10 cellular contexts compared by ENCODE assay signal in the genomic region with DNA sequence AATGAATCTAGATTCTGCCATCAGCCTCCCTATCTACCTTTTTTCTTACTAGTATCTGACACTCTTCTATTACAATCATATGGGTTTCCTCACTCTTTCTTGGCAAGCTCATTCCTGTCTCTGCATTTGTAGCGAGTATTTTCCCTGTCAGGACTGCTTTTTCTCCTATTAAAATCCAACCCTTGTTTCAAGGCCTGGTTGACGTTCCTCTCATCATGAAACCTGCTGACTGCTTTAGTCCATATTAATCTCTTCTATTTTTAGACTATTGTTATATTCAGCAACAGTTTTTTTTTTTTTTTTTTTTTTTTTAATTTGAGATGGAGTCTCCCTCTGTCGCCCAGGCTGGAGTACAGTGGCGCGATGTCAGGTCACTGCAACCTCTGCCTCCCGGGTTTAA. TPM values are rescaled to one million over a fixed set of nuclear protein-coding genes. Genes with fewer than 3 reads are reported as not detected.
DNase-seq lines count a peak whose midpoint lies in the region; ATAC-seq, FAIRE-seq and TF ChIP-seq lines count a peak whose summit lies in the region.
"Had no signal": no experiment of that assay in that cellular context is flagged by ENCODE, and none has a peak within 500 bp of the region (broad histone marks: within the 10 kb centered on the region; RNA-seq: fewer than 3 reads in every experiment).

No MANE protein-coding gene starts in this region.

- H3K4me1 ChIP-seq in GM23338 (ENCODE audit: insufficient read depth) = peaks cover 7% of the 10 kb centered on the region; the same call in 1 of the 2 replicates
- H3K4me1 ChIP-seq in heart left ventricle = peaks cover 0 to 79% (median 35%) of the 10 kb centered on the region in 12 donors
- peaks cover 15 to 21% of the 10 kb centered on the region in 2 donors for H3K4me1 ChIP-seq in gastrocnemius medialis

- in situ Hi-C loops in gastrocnemius medialis (cut with MboI; ENCODE audit: low sequenced_read_pairs in 4 of 4) = loop anchor here in 1 of 4 donors (25.0 kb wide), 1 partner anchor 216 kb away; no protein-coding TSS in a partner anchor

- H3K27ac ChIP-seq in GM23338 (ENCODE audit: low read depth) = peak overlapping the region; percentile 40; the same call in 1 of the 2 replicates
- peak overlapping the region in 11 of 12 donors; percentile 60 to 95 (median 75) for H3K27ac ChIP-seq in heart left ventricle
- peak overlapping the region; percentile 58 to 84 (median 70) for H3K27ac ChIP-seq in gastrocnemius medialis

- H3K4me1 Mint-ChIP-seq in GM23338 = peaks cover 8% of the 10 kb centered on the region
- peaks cover 35% of the 10 kb centered on the region for H3K4me1 Mint-ChIP-seq in activated CD4-positive, alpha-beta memory T cell treated with anti-CD3 and anti-CD28 coated beads, Interleukin-2, amount 10 ng/mL, durations not matched to agents 7 days and 5 days

- H2AFZ ChIP-seq in GM23338 = no peak overlapping the region

- TF ChIP-seq CTCF in GM23338 (conservative IDR thresholded peaks at IDR 0.05; ENCODE audit: low read depth in 2 of 2) (no peak), heart left ventricle (IDR thresholded peaks at IDR 0.05) (peak in 2 of 12 donors; percentile 9 to 36), gastrocnemius medialis (IDR thresholded peaks at IDR 0.05 in 4 of 5, conservative IDR thresholded peaks at IDR 0.05 in 1 of 5) (no peak)

- no peak overlapping the region for H3K4me3 Mint-ChIP-seq in GM23338
- no peak overlapping the region for H3K4me3 Mint-ChIP-seq in activated CD4-positive, alpha-beta memory T cell treated with anti-CD3 and anti-CD28 coated beads, Interleukin-2, amount 10 ng/mL, durations not matched to agents 7 days and 5 days
- H3K4me3 Mint-ChIP-seq: T-helper 17 cell had no signal

- peaks cover 5% of the 10 kb centered on the region for H3K36me3 Mint-ChIP-seq in GM23338 (ENCODE audit: low read depth)
- peaks cover 27% of the 10 kb centered on the region for H3K36me3 Mint-ChIP-seq in activated CD4-positive, alpha-beta memory T cell treated with anti-CD3 and anti-CD28 coated beads, Interleukin-2, amount 10 ng/mL, durations not matched to agents 7 days and 5 days (ENCODE audit: low read depth)

- CTCF ChIA-PET in activated CD4-positive, alpha-beta memory T cell treated with anti-CD3 and anti-CD28 coated beads, Interleukin-2, amount 10 ng/mL, durations not matched to agents 7 days and 5 days (lab: Charles Lee) = interaction anchor here (0.6 to 1.9 kb wide), 6 partner anchors 12 to 453 kb away, joined by 3 to 9 read pairs (median 4); a partner anchor contains a TSS

- peaks cover 0 to 3% (median 0%) of the 10 kb centered on the region in 12 donors for H3K9me3 ChIP-seq in heart left ventricle
- H3K9me3 ChIP-seq in gastrocnemius medialis = no peaks in the 10 kb centered on the region

- no peaks in the 10 kb centered on the region for H3F3A ChIP-seq in GM23338 (replicated peaks; ENCODE audit: low read depth)

- H3K4me2 ChIP-seq in GM23338 = no peak overlapping the region

- POLR2A ChIA-PET in activated CD4-positive, alpha-beta memory T cell treated with anti-CD3 and anti-CD28 coated beads, Interleukin-2, amount 10 ng/mL, durations not matched to agents 7 days and 5 days (lab: Charles Lee) = interaction anchor here (0.6 to 2.0 kb wide), 6 partner anchors 9 to 15 kb away, joined by 4 to 15 read pairs (median 7); no protein-coding TSS in a partner anchor

- no peaks in the 10 kb centered on the region for H3K9me3 Mint-ChIP-seq in GM23338
- H3K9me3 Mint-ChIP-seq in activated CD4-positive, alpha-beta memory T cell treated with anti-CD3 and anti-CD28 coated beads, Interleukin-2, amount 10 ng/mL, durations not matched to agents 7 days and 5 days = no peaks in the 10 kb centered on the region

- H3K4me3 ChIP-seq in GM23338 (no peak overlapping the region), heart left ventricle (peak overlapping the region in 4 of 12 donors; percentile 5 to 32 (median 18)), gastrocnemius medialis (no peak overlapping the region)

- TF ChIP-seq POLR2A in heart left ventricle (IDR thresholded peaks at IDR 0.05) (no peak), gastrocnemius medialis (IDR thresholded peaks at IDR 0.05) (no peak)

- H3K27ac Mint-ChIP-seq in GM23338 = no peak overlapping the region
- peak overlapping the region; percentile 70 for H3K27ac Mint-ChIP-seq in activated CD4-positive, alpha-beta memory T cell treated with anti-CD3 and anti-CD28 coated beads, Interleukin-2, amount 10 ng/mL, durations not matched to agents 7 days and 5 days
- H3K27ac Mint-ChIP-seq: T-helper 17 cell had no signal

- peaks cover 3% of the 10 kb centered on the region; the same call in 1 of the 2 replicates for H3K9me2 ChIP-seq in GM23338 (ENCODE audit: insufficient read depth)

- ATAC-seq in GM23338 = no peak
- peak; percentile 39 to 77 (median 52) for ATAC-seq in heart left ventricle
- peak; percentile 61 to 72 for ATAC-seq in gastrocnemius medialis
- ATAC-seq: T-helper 17 cell had no signal

- H3K27me3 ChIP-seq in GM23338 (ENCODE audit: insufficient read depth) (no peaks in the 10 kb centered on the region), heart left ventricle (no peaks in the 10 kb centered on the region), gastrocnemius medialis (no peaks in the 10 kb centered on the region)

- H3K36me3 ChIP-seq in GM23338 (ENCODE audit: insufficient read depth) = no peaks in the 10 kb centered on the region
- H3K36me3 ChIP-seq in heart left ventricle = no peaks in the 10 kb centered on the region
- no peaks in the 10 kb centered on the region for H3K36me3 ChIP-seq in gastrocnemius medialis

- no peak for FAIRE-seq in frontal cortex (lab: Jason Lieb, UNC)

- H3K79me2 ChIP-seq in GM23338 (replicated peaks; ENCODE audit: insufficient read depth) = peaks cover 89% of the 10 kb centered on the region

- H4K20me1 ChIP-seq in GM23338 (replicated peaks; ENCODE audit: insufficient read depth) = peaks cover 25% of the 10 kb centered on the region

- no peaks in the 10 kb centered on the region for H3K27me3 Mint-ChIP-seq in GM23338 (ENCODE audit: insufficient read depth, low read depth, poor library complexity)
- H3K27me3 Mint-ChIP-seq in activated CD4-positive, alpha-beta memory T cell treated with anti-CD3 and anti-CD28 coated beads, Interleukin-2, amount 10 ng/mL, durations not matched to agents 7 days and 5 days = no peaks in the 10 kb centered on the region
- H3K27me3 Mint-ChIP-seq: T-helper 17 cell had no signal

- no peak for DNase-seq in GM23338 (ENCODE audit: low spot score)
- no peak for DNase-seq in activated CD4-positive, alpha-beta memory T cell treated with anti-CD3 and anti-CD28 coated beads, Interleukin-2, amount 10 ng/mL, durations not matched to agents 7 days and 5 days
- DNase-seq in heart left ventricle = no peak
- no peak for DNase-seq in gastrocnemius medialis
- no peak for DNase-seq in mesenteric fat pad (ENCODE audit: low spot score)
- no peak for DNase-seq in frontal cortex (ENCODE audit: low spot score in 2 of 2)
- no peak for DNase-seq in retina
- DNase-seq: activated naive CD4-positive, alpha-beta T cell treated with anti-CD3 and anti-CD28 coated beads, Interleukin-2, amount 50 U/mL, for 16 hours; HCEC 1CT; T-helper 17 cell had no signal

- 23 to 29% (median 26%) methylated on average over 6 of the region's 6 CpGs for WGBS in heart left ventricle, 4 donors

- intact Hi-C loops in heart left ventricle (cut with DNase I) (no loop called here), gastrocnemius medialis (cut with DNase I; ENCODE audit: low total_unique reads) (no loop called here)

TF ChIP-seq in GM23338, 12 proteins besides CTCF, POLR2A, EP300 and RAD21 (continues in another document):
- TF ChIP-seq ZNF331 (CRISPR knock-in tag; IDR thresholded peaks at IDR 0.05; ENCODE audit: low read depth) (no peak), NANOG (IDR thresholded peaks at IDR 0.05; ENCODE audit: borderline replicate concordance) (no peak), ZNF114 (CRISPR knock-in tag; IDR thresholded peaks at IDR 0.05) (no peak), POLR2AphosphoS5 (IDR thresholded peaks at IDR 0.05; ENCODE audit: low read depth) (no peak)

RNA-seq across cellular contexts. Expression of a gene that starts 16.0 kb away (rescaled TPM):
- 35.0 and 36.4 TPM in 2 replicates for total RNA-seq in GM23338 (2014; rRNA removed; shearing (Covaris generic))
- polyA plus RNA-seq in GM23338 (2016; fragmentation: Nextera tagmentation; extraction: Ambion mirVana) (8.0 and 8.9 TPM in 2 replicates), heart left ventricle (1 to 10 TPM; 3.4 to 7.4 TPM)
- total RNA-seq in activated CD4-positive, alpha-beta memory T cell treated with anti-CD3 and anti-CD28 coated beads, Interleukin-2, amount 10 ng/mL, durations not matched to agents 7 days and 5 days = 10 to 100 TPM; 20.3 to 22.9 TPM
- total RNA-seq in heart left ventricle (10 to 100 TPM; 12.0 to 25.0 (median 17.3) TPM), gastrocnemius medialis (10 to 100 TPM; 11.5 to 15.2 (median 12.2) TPM), mesenteric fat pad (21.3 TPM), frontal cortex (48.5 TPM)
